8 cellular contexts compared by ENCODE assay signal in genomic region chr6:42901538-42901957, GRCh38. TPM values are rescaled to one million over a fixed set of nuclear protein-coding genes. Genes with fewer than 3 reads are reported as not detected.
A peak's percentile ranks its signal among the peaks of the same experiment; 100 is the strongest.
DNase-seq lines count a peak whose midpoint lies in the region; ATAC-seq and TF ChIP-seq lines count a peak whose summit lies in the region.

No MANE protein-coding gene starts in this region.

- H3K9me3 Mint-ChIP-seq in CD4-positive, alpha-beta memory T cell = no peaks in the 10 kb centered on the region
- H3K9me3 Mint-ChIP-seq in activated naive CD4-positive, alpha-beta T cell treated with anti-CD3 and anti-CD28 coated beads, Interleukin-2, amount 50 U/mL, for 72 hours = no peaks in the 10 kb centered on the region
- no peaks in the 10 kb centered on the region for H3K9me3 Mint-ChIP-seq in progenitor cell of endocrine pancreas (ENCODE audit: low read depth)

- H3K9me3 ChIP-seq in CD4-positive, alpha-beta memory T cell (ENCODE audit: control insufficient read depth in 1 of 2, low read length in 2 of 2) = no peaks in the 10 kb centered on the region
- H3K9me3 ChIP-seq in aorta (ENCODE audit: control insufficient read depth, low read length) = no peaks in the 10 kb centered on the region

- WGBS in aorta, 2 donors = 2% methylated on average over 11 of the region's 11 CpGs

- intact Hi-C loops in CD4-positive, alpha-beta memory T cell (cut with micrococcal nuclease) = loop anchor here (1.0 to 5.0 kb wide), 5 partner anchors 28 to 497 kb away; partner anchors contain the start of genes CNPY3, KLHDC3 and MEA1
- intact Hi-C loops in Right ventricle myocardium superior (cut with DNase I) = loop anchor here (5.0 to 10.0 kb wide), 3 partner anchors 73 to 433 kb away; partner anchors contain the start of gene PEX6
- intact Hi-C loops in aorta (cut with DNase I) = loop anchor here (2.0 to 5.0 kb wide), 4 partner anchors 226 to 241 kb away; no protein-coding TSS in a partner anchor

- no peaks in the 10 kb centered on the region for H3K36me3 ChIP-seq in CD4-positive, alpha-beta memory T cell (ENCODE audit: insufficient read depth, low read length)
- H3K36me3 ChIP-seq in aorta (ENCODE audit: control insufficient read depth in 1 of 2, insufficient read depth in 2 of 2, low read length in 1 of 2) = no peaks in the 10 kb centered on the region

- H3K27me3 ChIP-seq in CD4-positive, alpha-beta memory T cell (ENCODE audit: insufficient read depth, low read length) = no peaks in the 10 kb centered on the region
- no peaks in the 10 kb centered on the region for H3K27me3 ChIP-seq in aorta (ENCODE audit: control insufficient read depth in 1 of 2, insufficient read depth in 2 of 2, low read length in 1 of 2)

- peak; percentile 85 for TF ChIP-seq CTCF in progenitor cell of endocrine pancreas (IDR thresholded peaks at IDR 0.05; ENCODE audit: unreplicated experiment)

- H3K27ac ChIP-seq in CD4-positive, alpha-beta memory T cell (ENCODE audit: low read depth, low read length) = no peak overlapping the region
- H3K27ac ChIP-seq in aorta (ENCODE audit: low read depth in 1 of 2, low read length in 2 of 2) = no peak overlapping the region

- peak overlapping the region in 1 of 7 donors; percentile 4 for H3K27ac Mint-ChIP-seq in CD4-positive, alpha-beta memory T cell
- no peak overlapping the region for H3K27ac Mint-ChIP-seq in activated naive CD4-positive, alpha-beta T cell treated with anti-CD3 and anti-CD28 coated beads, Interleukin-2, amount 50 U/mL, for 72 hours
- no peak overlapping the region for H3K27ac Mint-ChIP-seq in progenitor cell of endocrine pancreas

- H3K4me1 Mint-ChIP-seq in CD4-positive, alpha-beta memory T cell = peaks cover 4 to 11% (median 6%) of the 10 kb centered on the region in 4 donors
- peaks cover 23% of the 10 kb centered on the region for H3K4me1 Mint-ChIP-seq in progenitor cell of endocrine pancreas (ENCODE audit: low read depth)

- H3K4me3 Mint-ChIP-seq in CD4-positive, alpha-beta memory T cell = no peak overlapping the region
- H3K4me3 Mint-ChIP-seq in progenitor cell of endocrine pancreas (ENCODE audit: low read depth) = no peak overlapping the region

- peak; percentile 71 to 80 (median 77) for DNase-seq in CD4-positive, alpha-beta memory T cell
- DNase-seq in NCI-H1417 (lab: John Stamatoyannopoulos, UW) (peak; percentile 80 to 95 (median 92)), SKM-1 (lab: John Stamatoyannopoulos, UW; ENCODE audit: unreplicated experiment) (peak; percentile 16), Right ventricle myocardium superior (peak; percentile 86), progenitor cell of endocrine pancreas (ENCODE audit: low spot score, unreplicated experiment) (peak; percentile 66), aorta (peak in 1 of 2 donors; percentile 71)
- DNase-seq in activated naive CD4-positive, alpha-beta T cell treated with anti-CD3 and anti-CD28 coated beads, Interleukin-2, amount 50 U/mL, for 72 hours (ENCODE audit: low spot score in 2 of 2) = peak; percentile 68 to 80

- H3K4me3 ChIP-seq in CD4-positive, alpha-beta memory T cell (ENCODE audit: low read length in 2 of 2) = no peak overlapping the region
- H3K4me3 ChIP-seq in aorta (ENCODE audit: low read length in 2 of 2) = no peak overlapping the region

- no peaks in the 10 kb centered on the region for H3K27me3 Mint-ChIP-seq in CD4-positive, alpha-beta memory T cell
- peaks cover 5% of the 10 kb centered on the region for H3K27me3 Mint-ChIP-seq in progenitor cell of endocrine pancreas

- POLR2A ChIA-PET in CD4-positive, alpha-beta memory T cell (lab: Charles Lee; ENCODE audit: partially characterized antibody) = interaction anchor here (1.3 to 1.5 kb wide), 3 partner anchors 28 to 242 kb away, joined by 3 to 4 read pairs (median 3); partner anchors contain the start of gene CNPY3

- CTCF ChIA-PET in CD4-positive, alpha-beta memory T cell (lab: Charles Lee; ENCODE audit: partially characterized antibody) = interaction anchor here (0.6 to 4.7 kb wide), 25 partner anchors 9 to 496 kb away, joined by 3 to 69 read pairs (median 4); partner anchors contain the start of genes CNPY3, CUL9, DNPH1 and RPL7L1

- peaks cover 8% of the 10 kb centered on the region for H3K4me1 ChIP-seq in CD4-positive, alpha-beta memory T cell (ENCODE audit: insufficient read depth, low read length)
- no peaks in the 10 kb centered on the region for H3K4me1 ChIP-seq in aorta (ENCODE audit: control insufficient read depth in 1 of 2, insufficient read depth in 2 of 2, low read length in 2 of 2)

- no peaks in the 10 kb centered on the region for H3K36me3 Mint-ChIP-seq in CD4-positive, alpha-beta memory T cell
- H3K36me3 Mint-ChIP-seq in activated naive CD4-positive, alpha-beta T cell treated with anti-CD3 and anti-CD28 coated beads, Interleukin-2, amount 50 U/mL, for 72 hours = no peaks in the 10 kb centered on the region
- H3K36me3 Mint-ChIP-seq in progenitor cell of endocrine pancreas (ENCODE audit: insufficient read depth) = no peaks in the 10 kb centered on the region

- ATAC-seq in GM21737 (IDR thresholded peaks at IDR 0.05; ENCODE audit: unreplicated experiment) (peak; percentile 57), Right ventricle myocardium superior (ENCODE audit: poor library complexity) (peak; percentile 98), aorta (ENCODE audit: low FRiP score) (peak; percentile 93)
- ATAC-seq in activated naive CD4-positive, alpha-beta T cell treated with anti-CD3 and anti-CD28 coated beads, Interleukin-2, amount 50 U/mL, for 72 hours = peak; percentile 92 to 99

RNA-seq across cellular contexts. Expression of gene PTCRA, which starts 14.3 kb away (rescaled TPM):
- not detected for total RNA-seq in CD4-positive, alpha-beta memory T cell
- not detected for polyA plus RNA-seq in CD4-positive, alpha-beta memory T cell
- total RNA-seq in activated naive CD4-positive, alpha-beta T cell treated with anti-CD3 and anti-CD28 coated beads, Interleukin-2, amount 50 U/mL, for 72 hours = not detected
- not detected for total RNA-seq in Right ventricle myocardium superior
- total RNA-seq in progenitor cell of endocrine pancreas = not detected in 2 replicates
- total RNA-seq in aorta = not detected
- not detected for polyA plus RNA-seq in aorta

RNA-seq across cellular contexts. Expression of gene RPL7L1, which starts 22.1 kb away (rescaled TPM):
- 10 to 100 TPM; 89.2 to 89.8 TPM for total RNA-seq in CD4-positive, alpha-beta memory T cell
- polyA plus RNA-seq in CD4-positive, alpha-beta memory T cell = 10 to 100 TPM; 39.6 to 82.2 TPM
- total RNA-seq in activated naive CD4-positive, alpha-beta T cell treated with anti-CD3 and anti-CD28 coated beads, Interleukin-2, amount 50 U/mL, for 72 hours = 100 to 1,000 TPM; 120 to 125 TPM
- 39.5 TPM for total RNA-seq in Right ventricle myocardium superior
- 82.8 and 88.9 TPM in 2 replicates for total RNA-seq in progenitor cell of endocrine pancreas
- 10 to 100 TPM; 57.8 to 59.0 TPM for total RNA-seq in aorta
- polyA plus RNA-seq in aorta = 10 to 100 TPM; 41.9 to 54.5 TPM

RNA-seq across cellular contexts. Expression of gene CNPY3, which starts 27.7 kb away (rescaled TPM):
- total RNA-seq in CD4-positive, alpha-beta memory T cell = 10 to 100 TPM; 83.4 to 86.7 TPM
- polyA plus RNA-seq in CD4-positive, alpha-beta memory T cell = 10 to 100 TPM; 92.7 to 95.8 TPM
- total RNA-seq in activated naive CD4-positive, alpha-beta T cell treated with anti-CD3 and anti-CD28 coated beads, Interleukin-2, amount 50 U/mL, for 72 hours = 10 to 100 TPM; 37.9 to 51.6 TPM
- total RNA-seq in Right ventricle myocardium superior = 20.6 TPM
- total RNA-seq in progenitor cell of endocrine pancreas = 61.5 and 64.1 TPM in 2 replicates
- 10 to 100 TPM; 28.8 to 50.1 TPM for total RNA-seq in aorta
- 10 to 100 TPM; 28.3 to 36.1 TPM for polyA plus RNA-seq in aorta

RNA-seq across cellular contexts. Expression of gene GNMT, which starts 59.0 kb away (rescaled TPM):
- 1 to 10 TPM; 1.1 to 1.2 TPM for total RNA-seq in CD4-positive, alpha-beta memory T cell
- polyA plus RNA-seq in CD4-positive, alpha-beta memory T cell = under 1 TPM in 1 of 2 donors, not detected in 1; 0.36 TPM
- total RNA-seq in activated naive CD4-positive, alpha-beta T cell treated with anti-CD3 and anti-CD28 coated beads, Interleukin-2, amount 50 U/mL, for 72 hours = 1 to 10 TPM in 1 of 2 donors, under 1 TPM in 1; 0.54 to 1.0 TPM
- total RNA-seq in Right ventricle myocardium superior = 2.3 TPM
- 1.3 and 1.7 TPM in 2 replicates for total RNA-seq in progenitor cell of endocrine pancreas
- total RNA-seq in aorta = 1 to 10 TPM in 1 of 2 donors, under 1 TPM in 1; 0.88 to 1.2 TPM
- polyA plus RNA-seq in aorta = 1 to 10 TPM in 1 of 2 donors, not detected in 1; 1.2 TPM
